8 cellular contexts compared by ENCODE assay signal in genomic region chr19:3224346-3225325, GRCh38. TPM values are rescaled to one million over a fixed set of nuclear protein-coding genes. Genes with fewer than 3 reads are reported as not detected.
DNase-seq lines count a peak whose midpoint lies in the region; ATAC-seq and TF ChIP-seq lines count a peak whose summit lies in the region.

TSS of gene CELF5 (plus strand) at chr19:3224661. CDS start at chr19:3224740, 79 bp downstream.

- DNase-seq in Right ventricle myocardium superior, result peak; percentile 68
- DNase-seq in cardiac septum (ENCODE audit: low spot score), result no peak
- peak; percentile 73 for DNase-seq in RPMI8226
- DNase-seq in activated naive CD4-positive, alpha-beta T cell treated with anti-CD3 and anti-CD28 coated beads, Interleukin-2, amount 50 U/mL, for 16 hours, result peak; percentile 71
- DNase-seq in right atrium auricular region (ENCODE audit: low spot score), result no peak
- no peak for DNase-seq in GF-D8 (lab: John Stamatoyannopoulos, UW)
- DNase-seq in OCI-M2 (lab: John Stamatoyannopoulos, UW; ENCODE audit: unreplicated experiment), result no peak

- intact Hi-C loops in Right ventricle myocardium superior (cut with DNase I) (no loop called here), cardiac septum (cut with DNase I) (no loop called here)

- no peaks in the 10 kb centered on the region for H3K36me3 ChIP-seq in right atrium auricular region
- no peaks in the 10 kb centered on the region for H3K36me3 ChIP-seq in skeletal muscle satellite cell (ENCODE audit: insufficient read depth, low read length)

- no peaks in the 10 kb centered on the region for H3K9me3 ChIP-seq in right atrium auricular region
- H3K9me3 ChIP-seq in skeletal muscle satellite cell (replicated peaks; ENCODE audit: low read length), result no peaks in the 10 kb centered on the region

- no peak within 1 kb of the TSS for H3K9ac ChIP-seq in skeletal muscle satellite cell (ENCODE audit: low read depth, low read length)

- H3K4me3 ChIP-seq in right atrium auricular region (peak within 1 kb of the TSS in 1 of 2 donors; percentile 34), skeletal muscle satellite cell (ENCODE audit: low read length) (peak within 1 kb of the TSS; percentile 47)

- H3K4me2 ChIP-seq in skeletal muscle satellite cell (ENCODE audit: low read length), result peak within 1 kb of the TSS; percentile 70

- H3K27me3 ChIP-seq in right atrium auricular region, result peaks cover 6 to 10% of the 10 kb centered on the region in 2 donors
- H3K27me3 ChIP-seq in skeletal muscle satellite cell (ENCODE audit: control insufficient read depth, insufficient read depth, low read length), result peaks cover 40% of the 10 kb centered on the region

- H3K4me1 ChIP-seq in right atrium auricular region (peaks cover 0 to 10% of the 10 kb centered on the region in 2 donors), skeletal muscle satellite cell (ENCODE audit: control insufficient read depth, insufficient read depth, low read length) (no peaks in the 10 kb centered on the region)

- ATAC-seq in Right ventricle myocardium superior (ENCODE audit: poor library complexity), result peak; percentile 71

- no peak within 1 kb of the TSS for H3K27ac ChIP-seq in right atrium auricular region

- TF ChIP-seq CTCF in right atrium auricular region (IDR thresholded peaks at IDR 0.05), result peak; percentile 64 to 83

RNA-seq across cellular contexts. Expression of gene CELF5, which starts in this region (rescaled TPM):
- not detected for total RNA-seq in Right ventricle myocardium superior
- not detected for total RNA-seq in cardiac septum
- total RNA-seq in right atrium auricular region, result under 1 TPM in 1 of 2 donors, not detected in 1; 0.08 TPM
- under 0.01 TPM in 1 of 2 replicates, not detected in the other for total RNA-seq in skeletal muscle satellite cell (2012; rRNA removed)

Comparison
In these comparisons a context has a peak if more than half of its experiments do, and no peak if none do; other contexts are left out.
1. Peak in DNase-seq and ATAC-seq in Right ventricle myocardium superior; RNA of the gene not detected or under 1 TPM.
2. DNase-seq: peak in RPMI8226 (single experiment) and activated naive CD4-positive, alpha-beta T cell treated with anti-CD3 and anti-CD28 coated beads, Interleukin-2, amount 50 U/mL, for 16 hours (single experiment); none in cardiac septum (single experiment), right atrium auricular region (single experiment), GF-D8 (single experiment) and OCI-M2 (single experiment).